ENCODE assay signal across 1 cellular context in genomic region chr17:66990047-66990446, GRCh38.
TF ChIP-seq lines count a peak whose summit lies in the region.

No MANE protein-coding gene starts in this region.

TF ChIP-seq in HepG2, 621 proteins besides CTCF, POLR2A, EP300 and RAD21:
- TF ChIP-seq E2F5 (CRISPR knock-in tag; conservative IDR thresholded peaks at IDR 0.05): no peak
- peak; percentile 34; the same call in 1 of the 2 replicates for TF ChIP-seq CEBPB (IDR thresholded peaks at IDR 0.05; ENCODE audit: borderline replicate concordance, low read depth, low read length)
- peak; percentile 90 for TF ChIP-seq ZNF543 (CRISPR knock-in tag; IDR thresholded peaks at IDR 0.05)
- no peak for TF ChIP-seq ZNF552 (CRISPR knock-in tag; IDR thresholded peaks at IDR 0.05; ENCODE audit: borderline replicate concordance)
- TF ChIP-seq CSRNP2 (CRISPR knock-in tag; conservative IDR thresholded peaks at IDR 0.05; ENCODE audit: low read depth): no peak
- no peak for TF ChIP-seq ZNF557 (CRISPR knock-in tag; IDR thresholded peaks at IDR 0.05)
- TF ChIP-seq ZNF569 (CRISPR knock-in tag; IDR thresholded peaks at IDR 0.05; ENCODE audit: borderline replicate concordance): no peak
